ENCODE assay signal across 9 cellular contexts in genomic region chr3:18847583-18848197, GRCh38.
DNase-seq lines count a peak whose midpoint lies in the region; ATAC-seq and TF ChIP-seq lines count a peak whose summit lies in the region.
"Had no signal": no experiment of that assay in that cellular context is flagged by ENCODE, and none has a peak within 500 bp of the region (broad histone marks: within the 10 kb centered on the region; RNA-seq: fewer than 3 reads in every experiment).

No MANE protein-coding gene starts in this region.

- H3K4me1 ChIP-seq in KMS-11 (ENCODE audit: low read depth, poor library complexity, severe bottlenecking) (peaks cover 17% of the 10 kb centered on the region), foreskin keratinocyte (no peaks in the 10 kb centered on the region), right atrium auricular region (no peaks in the 10 kb centered on the region)

- H3K9me3 ChIP-seq in right atrium auricular region: no peaks in the 10 kb centered on the region

- no peak overlapping the region for H2AFZ ChIP-seq in KMS-11 (ENCODE audit: low read depth)

- no peaks in the 10 kb centered on the region for H3K36me3 ChIP-seq in KMS-11 (ENCODE audit: insufficient read depth)
- no peaks in the 10 kb centered on the region for H3K36me3 ChIP-seq in right atrium auricular region

- no peaks in the 10 kb centered on the region for H3K27me3 ChIP-seq in KMS-11 (ENCODE audit: insufficient read depth, low read depth)
- no peaks in the 10 kb centered on the region for H3K27me3 ChIP-seq in foreskin keratinocyte
- no peaks in the 10 kb centered on the region for H3K27me3 ChIP-seq in right atrium auricular region

- no peak overlapping the region for H3K4me3 ChIP-seq in KMS-11 (IDR thresholded peaks at IDR 0.05; ENCODE audit: insufficient read depth, low read depth, low read length)
- no peak overlapping the region for H3K4me3 ChIP-seq in right atrium auricular region

- TF ChIP-seq CTCF in KMS-11 (conservative IDR thresholded peaks at IDR 0.05; ENCODE audit: low read depth, low read length) (peak; percentile 44; the same call in 1 of the 2 replicates), foreskin keratinocyte (conservative IDR thresholded peaks at IDR 0.05) (peak; percentile 61), right atrium auricular region (IDR thresholded peaks at IDR 0.05) (peak in 1 of 2 donors; percentile 50)

- no peak overlapping the region for H3K9ac ChIP-seq in KMS-11

- DNase-seq in D341Med (ENCODE audit: low spot score) (peak; percentile 31), foreskin keratinocyte (no peak), NCI-H1694 treated with DMSO at 0.1 percent for 48 hours (lab: John Stamatoyannopoulos, UW) (no peak), right atrium auricular region (ENCODE audit: low spot score) (no peak), EL (no peak), cortex of kidney (lab: John Stamatoyannopoulos, UW) (no peak)
- DNase-seq: naive B cell had no signal

- no peak overlapping the region for H3K4me2 ChIP-seq in KMS-11

- no peaks in the 10 kb centered on the region for H3K79me2 ChIP-seq in KMS-11 (ENCODE audit: insufficient read depth, low read depth)

- ATAC-seq in GM19043 (IDR thresholded peaks at IDR 0.05; ENCODE audit: low read depth, unreplicated experiment) (peak; percentile 66), foreskin keratinocyte (peak; percentile 71)

- H3K27ac ChIP-seq in KMS-11: no peak overlapping the region
- no peak overlapping the region for H3K27ac ChIP-seq in foreskin keratinocyte
- no peak overlapping the region for H3K27ac ChIP-seq in right atrium auricular region

- H4K20me1 ChIP-seq in KMS-11 (ENCODE audit: insufficient read depth): no peaks in the 10 kb centered on the region
